8 cellular contexts compared by ENCODE assay signal in genomic region chr11:72113170-72113808, GRCh38. TPM values are rescaled to one million over a fixed set of nuclear protein-coding genes. Genes with fewer than 3 reads are reported as not detected.
DNase-seq lines count a peak whose midpoint lies in the region; ATAC-seq and TF ChIP-seq lines count a peak whose summit lies in the region.

No MANE protein-coding gene starts in this region.

- no peaks in the 10 kb centered on the region for H3K9me3 ChIP-seq in sigmoid colon

- ATAC-seq in esophagus mucosa: peak; percentile 1
- ATAC-seq in GM21786 (IDR thresholded peaks at IDR 0.05; ENCODE audit: unreplicated experiment): no peak

- H3K36me3 ChIP-seq in GM06990 (ENCODE audit: control insufficient read depth, insufficient read depth, low read length) (peaks cover 6% of the 10 kb centered on the region), sigmoid colon (peaks cover 0 to 25% (median 4%) of the 10 kb centered on the region in 4 donors)

- peak overlapping the region; percentile 83 for H3K4me3 ChIP-seq in GM06990 (replicated peaks; ENCODE audit: low read depth, low read length)
- peak overlapping the region; percentile 56 to 68 (median 62) for H3K4me3 ChIP-seq in sigmoid colon

- H3K4me1 ChIP-seq in sigmoid colon: peaks cover 0 to 19% (median 13%) of the 10 kb centered on the region in 4 donors

- TF ChIP-seq CTCF in GM06990 (IDR thresholded peaks at IDR 0.05; ENCODE audit: insufficient read depth, low read length, poor library complexity, severe bottlenecking) (no peak), sigmoid colon (IDR thresholded peaks at IDR 0.05) (no peak)

- no peak for TF ChIP-seq POLR2A in sigmoid colon (IDR thresholded peaks at IDR 0.05)

- no peaks in the 10 kb centered on the region for H3K27me3 ChIP-seq in GM06990 (replicated peaks; ENCODE audit: control insufficient read depth, insufficient read depth, low read length)
- H3K27me3 ChIP-seq in sigmoid colon: no peaks in the 10 kb centered on the region

- DNase-seq in GM06990 (ENCODE audit: extremely low read depth, insufficient read length) (no peak), RPMI7951 (ENCODE audit: low read depth) (peak; percentile 78), sigmoid colon (no peak), NCI-H446 treated with DMSO at 0.1 percent for 48 hours (lab: John Stamatoyannopoulos, UW) (no peak), glomerular visceral epithelial cell (ENCODE audit: extremely low spot score) (no peak), NCI-H82 treated with DMSO at 0.1 percent for 48 hours (lab: John Stamatoyannopoulos, UW; ENCODE audit: unreplicated experiment) (no peak)

- H3K27ac ChIP-seq in sigmoid colon: peak overlapping the region; percentile 91 to 98 (median 96)

- intact Hi-C loops in sigmoid colon (cut with DNase I): loop anchor here (2.0 to 10.0 kb wide), 3 partner anchors 32 to 322 kb away; partner anchors contain the start of genes CLPB, INPPL1, LRRC51 and NUMA1

- no peak for TF ChIP-seq EP300 in sigmoid colon (IDR thresholded peaks at IDR 0.05)

- WGBS in sigmoid colon, 2 donors: 97 to 98% methylated on average over 6 of the region's 6 CpGs

RNA-seq across cellular contexts. Expression of gene ANAPC15, which starts 0.8 kb away (rescaled TPM):
- total RNA-seq in RPMI7951 (2014; rRNA removed; shearing (Covaris generic)): 67.8 and 78.1 TPM in 2 replicates
- total RNA-seq in esophagus mucosa (46.0 TPM), sigmoid colon (10 to 100 TPM; 48.5 to 77.1 (median 57.8) TPM)
- 10 to 100 TPM; 84.5 to 93.1 (median 89.0) TPM for polyA plus RNA-seq in sigmoid colon

RNA-seq across cellular contexts. Expression of gene TOMT, which starts 7.6 kb away (rescaled TPM):
- not detected in 2 replicates for total RNA-seq in RPMI7951 (2014; rRNA removed; shearing (Covaris generic))
- total RNA-seq in esophagus mucosa (not detected), sigmoid colon (not detected)
- not detected for polyA plus RNA-seq in sigmoid colon

RNA-seq across cellular contexts. Expression of gene LAMTOR1, which starts 10.2 kb away (rescaled TPM):
- total RNA-seq in RPMI7951 (2014; rRNA removed; shearing (Covaris generic)): 97.3 and 111 TPM in 2 replicates
- 81.0 TPM for total RNA-seq in esophagus mucosa
- total RNA-seq in sigmoid colon: 100 to 1,000 TPM in 3 of 4 donors, 10 to 100 TPM in 1; 87.2 to 123 (median 120) TPM
- 100 to 1,000 TPM; 132 to 256 (median 228) TPM for polyA plus RNA-seq in sigmoid colon

RNA-seq across cellular contexts. Expression of gene FOLR3, which starts 22.2 kb away (rescaled TPM):
- total RNA-seq in RPMI7951 (2014; rRNA removed; shearing (Covaris generic)): not detected in 2 replicates
- total RNA-seq in esophagus mucosa (not detected), sigmoid colon (not detected)
- under 1 TPM in 1 of 3 donors, not detected in 2; 0.16 TPM for polyA plus RNA-seq in sigmoid colon

RNA-seq across cellular contexts. Expression of gene LRRC51, which starts 32.6 kb away (rescaled TPM):
- total RNA-seq in RPMI7951 (2014; rRNA removed; shearing (Covaris generic)): 12.0 and 12.2 TPM in 2 replicates
- 5.5 TPM for total RNA-seq in esophagus mucosa
- 10 to 100 TPM in 1 of 4 donors, 1 to 10 TPM in 3; 3.2 to 14.8 (median 6.4) TPM for total RNA-seq in sigmoid colon
- 10 to 100 TPM in 2 of 3 donors, 1 to 10 TPM in 1; 4.6 to 12.3 (median 10.8) TPM for polyA plus RNA-seq in sigmoid colon
